In genomic region chr6:13454286-13455221, GRCh38 we compare ENCODE assay signal across 1 cellular context.
TF ChIP-seq lines count a peak whose summit lies in the region.

No MANE protein-coding gene starts in this region.

TF ChIP-seq in IMR-90, 13 proteins besides CTCF, POLR2A, EP300 and RAD21 (continued from another document):
- TF ChIP-seq, protein P1, sequence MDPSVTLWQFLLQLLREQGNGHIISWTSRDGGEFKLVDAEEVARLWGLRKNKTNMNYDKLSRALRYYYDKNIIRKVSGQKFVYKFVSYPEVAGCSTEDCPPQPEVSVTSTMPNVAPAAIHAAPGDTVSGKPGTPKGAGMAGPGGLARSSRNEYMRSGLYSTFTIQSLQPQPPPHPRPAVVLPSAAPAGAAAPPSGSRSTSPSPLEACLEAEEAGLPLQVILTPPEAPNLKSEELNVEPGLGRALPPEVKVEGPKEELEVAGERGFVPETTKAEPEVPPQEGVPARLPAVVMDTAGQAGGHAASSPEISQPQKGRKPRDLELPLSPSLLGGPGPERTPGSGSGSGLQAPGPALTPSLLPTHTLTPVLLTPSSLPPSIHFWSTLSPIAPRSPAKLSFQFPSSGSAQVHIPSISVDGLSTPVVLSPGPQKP (IDR thresholded peaks at IDR 0.05; ENCODE audit: borderline replicate concordance, low read depth, low read length) = no peak
- no peak; the same call in 1 of the 2 replicates for TF ChIP-seq USF2 (IDR thresholded peaks at IDR 0.05; ENCODE audit: low read depth, low read length)
- no peak for TF ChIP-seq RCOR1 (IDR thresholded peaks at IDR 0.05; ENCODE audit: insufficient replicate concordance, low read length)
